Comparison of ENCODE assay signal across 8 cellular contexts in the genomic region with DNA sequence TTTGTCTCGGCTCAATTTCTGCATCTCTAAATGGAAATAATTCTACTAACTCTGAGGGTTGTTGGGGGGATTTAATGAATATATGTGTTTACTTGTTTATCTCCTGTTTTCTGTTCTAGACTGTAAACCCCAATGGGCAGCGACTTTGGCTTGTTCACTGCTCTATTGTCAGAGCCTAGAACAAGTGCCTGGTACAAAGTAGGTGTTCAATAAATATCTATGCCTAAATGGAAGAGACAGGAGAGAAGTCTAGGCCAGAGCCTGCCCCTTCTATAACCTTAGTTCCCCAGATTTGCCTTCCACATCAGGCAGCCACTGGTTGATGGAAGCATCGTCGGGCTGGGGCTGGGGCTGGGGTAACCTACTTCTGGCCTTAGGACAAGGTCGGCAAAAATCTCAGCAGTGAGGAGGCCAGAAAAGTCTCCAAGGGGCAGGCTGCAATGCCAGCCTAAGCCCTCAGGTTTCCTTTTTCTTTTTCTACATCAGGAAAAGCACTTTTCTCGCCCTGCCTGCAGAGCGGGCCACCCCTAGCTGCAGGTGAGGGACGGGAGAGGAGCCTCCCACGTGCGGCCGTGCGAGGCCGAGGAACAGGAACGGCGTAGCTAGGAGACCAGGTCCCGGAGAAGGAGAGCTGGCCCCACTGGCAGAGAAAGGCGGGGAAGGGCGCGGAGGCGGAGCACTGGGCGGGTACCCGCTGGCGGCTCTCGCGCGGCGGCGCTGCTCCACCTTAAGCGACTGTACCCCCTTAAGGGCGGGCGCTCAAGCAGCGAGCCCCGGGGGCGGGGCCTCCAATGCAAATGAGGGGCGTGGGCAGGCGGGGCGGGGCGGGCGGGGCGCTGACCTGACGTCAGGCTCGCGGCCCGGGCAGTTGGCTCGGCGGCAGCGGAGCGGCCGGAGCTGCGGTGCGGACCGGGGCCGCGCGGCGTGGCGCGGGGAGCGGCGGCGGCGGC. TPM values are rescaled to one million over a fixed set of nuclear protein-coding genes. Genes with fewer than 3 reads are reported as not detected.
DNase-seq lines count a peak whose midpoint lies in the region; ATAC-seq and TF ChIP-seq lines count a peak whose summit lies in the region.

A gene (plus strand): TSS at position 867 of the 950 bp plus-strand sequence. CDS start 98 bp downstream, outside the sequence.

- H3K4me3 ChIP-seq in BJ (ENCODE audit: low read depth, low read length), result peak within 1 kb of the TSS; percentile 70
- H3K4me3 ChIP-seq in coronary artery, result peak within 1 kb of the TSS; percentile 92

- CTCF ChIA-PET in BJ (lab: Yijun Ruan, JAX), result interaction anchor here (0.6 to 2.9 kb wide), 18 partner anchors 8 to 221 kb away, joined by 3 to 15 read pairs (median 5); a partner anchor contains a TSS

- no peaks in the 10 kb centered on the region for H3K27me3 ChIP-seq in BJ (ENCODE audit: control insufficient read depth, insufficient read depth, low read length)

- POLR2A ChIA-PET in BJ (lab: Charles Lee), result interaction anchor here (0.6 kb wide), 1 partner anchor 211 kb away, joined by 10 read pairs; no protein-coding TSS in a partner anchor

- peak; percentile 25; the same call in 1 of the 2 replicates for TF ChIP-seq CTCF in BJ (IDR thresholded peaks at IDR 0.05; ENCODE audit: insufficient read depth, low read depth, low read length)
- no peak for TF ChIP-seq CTCF in coronary artery (IDR thresholded peaks at IDR 0.05)

- DNase-seq in BJ (ENCODE audit: low read depth) (peak; percentile 43), NCI-H524 treated with DMSO at 0.1 percent for 48 hours (lab: John Stamatoyannopoulos, UW) (peak; percentile 54), coronary artery (ENCODE audit: low spot score) (peak; percentile 96), left lobe of liver (ENCODE audit: low spot score) (peak; percentile 97)
- peak; percentile 94 for DNase-seq in activated CD4-positive, alpha-beta T cell treated with anti-CD3 and anti-CD28 coated beads for 48 hours
- DNase-seq in stimulated activated CD4-positive, alpha-beta T cell treated with anti-CD3 and anti-CD28 coated beads, Interleukin-2, amount 100 ng/mL, for 24 hours, result peak; percentile 91 to 94

- no peaks in the 10 kb centered on the region for H3K36me3 ChIP-seq in BJ (ENCODE audit: control insufficient read depth, insufficient read depth, low read length)

- peak; percentile 83 for ATAC-seq in GM19324 (IDR thresholded peaks at IDR 0.05; ENCODE audit: low FRiP score, unreplicated experiment)
- ATAC-seq in HG03460 (IDR thresholded peaks at IDR 0.05; ENCODE audit: unreplicated experiment), result peak; percentile 79
- peak; percentile 93 for ATAC-seq in left lobe of liver

- H3K27ac ChIP-seq in coronary artery, result peak within 1 kb of the TSS; percentile 70 to 90

RNA-seq across cellular contexts. Expression of the gene that starts here (rescaled TPM):
- polyA plus RNA-seq in BJ (2011; rRNA removed), result 4.4 and 7.2 TPM in 2 replicates
- 4.5 and 6.4 TPM in 2 replicates for polyA minus RNA-seq in BJ (2011; rRNA and poly(A)+ RNA removed)
- total RNA-seq in left lobe of liver, result 3.4 TPM

Comparison
In these comparisons a context has a peak if more than half of its experiments do, and no peak if none do; other contexts are left out.
1. Peak in every context shown above with its lines: DNase-seq, ATAC-seq, H3K4me3 ChIP-seq and H3K27ac ChIP-seq.
2. DNase-seq: peak in every context shown above with its lines; median percentile 97 in left lobe of liver; 96 in coronary artery; 94 in activated CD4-positive, alpha-beta T cell treated with anti-CD3 and anti-CD28 coated beads for 48 hours; 92 in stimulated activated CD4-positive, alpha-beta T cell treated with anti-CD3 and anti-CD28 coated beads, Interleukin-2, amount 100 ng/mL, for 24 hours; 54 in NCI-H524 treated with DMSO at 0.1 percent for 48 hours; 43 in BJ.